In genomic region chr6:41428402-41428994, GRCh38 we compare ENCODE assay signal across 8 cellular contexts.
DNase-seq lines count a peak whose midpoint lies in the region; ATAC-seq and TF ChIP-seq lines count a peak whose summit lies in the region.

No MANE protein-coding gene starts in this region.

- H3K27ac Mint-ChIP-seq in type B pancreatic cell: no peak overlapping the region

- no peaks in the 10 kb centered on the region for H3K36me3 Mint-ChIP-seq in activated T-cell treated with anti-CD3 and anti-CD28 coated beads, Interleukin-2, amount 50 U/mL, for 4 hours (ENCODE audit: insufficient read depth)
- no peaks in the 10 kb centered on the region for H3K36me3 Mint-ChIP-seq in type B pancreatic cell

- intact Hi-C loops in body of pancreas (cut with DNase I): no loop called here

- H3K27ac ChIP-seq in body of pancreas: peak overlapping the region; percentile 76 to 94 (median 94)
- H3K27ac ChIP-seq in mesodermal cell (ENCODE audit: low read depth, low read length, severe bottlenecking): no peak overlapping the region

- no peak for TF ChIP-seq CTCF in body of pancreas (IDR thresholded peaks at IDR 0.05)
- TF ChIP-seq CTCF in type B pancreatic cell (conservative IDR thresholded peaks at IDR 0.05): no peak

- no peak for DNase-seq in activated T-cell treated with anti-CD3 and anti-CD28 coated beads, Interleukin-2, amount 50 U/mL, for 4 hours
- DNase-seq in activated T-cell treated with anti-CD3 and anti-CD28 coated beads, Interleukin-2, amount 50 U/mL, for 48 hours: no peak
- no peak for DNase-seq in body of pancreas
- no peak for DNase-seq in type B pancreatic cell (ENCODE audit: extremely low spot score, unreplicated experiment)

- H3K4me3 Mint-ChIP-seq in activated T-cell treated with anti-CD3 and anti-CD28 coated beads, Interleukin-2, amount 50 U/mL, for 4 hours: peak overlapping the region; percentile 57
- peak overlapping the region; percentile 73 for H3K4me3 Mint-ChIP-seq in type B pancreatic cell

- peaks cover 16% of the 10 kb centered on the region for H3K4me1 Mint-ChIP-seq in activated T-cell treated with anti-CD3 and anti-CD28 coated beads, Interleukin-2, amount 50 U/mL, for 4 hours (ENCODE audit: low read depth)
- H3K4me1 Mint-ChIP-seq in type B pancreatic cell (ENCODE audit: unreplicated experiment): peaks cover 21% of the 10 kb centered on the region

- H3K36me3 ChIP-seq in body of pancreas (replicated peaks in 1 of 2; ENCODE audit: insufficient read depth in 1 of 2, low read depth in 2 of 2) (no peaks in the 10 kb centered on the region), mesodermal cell (ENCODE audit: control insufficient read depth, insufficient read depth, low read length) (no peaks in the 10 kb centered on the region)

- H3K4me3 ChIP-seq in body of pancreas: no peak overlapping the region
- H3K4me3 ChIP-seq in mesodermal cell (ENCODE audit: extremely low read depth, insufficient read depth, low read length, poor library complexity, severe bottlenecking): peak overlapping the region; percentile 21

- no peaks in the 10 kb centered on the region for H3K27me3 ChIP-seq in body of pancreas

- H3K27me3 Mint-ChIP-seq in activated T-cell treated with anti-CD3 and anti-CD28 coated beads, Interleukin-2, amount 50 U/mL, for 4 hours (ENCODE audit: low read depth): peaks cover 31% of the 10 kb centered on the region
- peaks cover 17% of the 10 kb centered on the region for H3K27me3 Mint-ChIP-seq in type B pancreatic cell

- TF ChIP-seq POLR2A in body of pancreas (IDR thresholded peaks at IDR 0.05): no peak

- ATAC-seq in activated T-cell treated with anti-CD3 and anti-CD28 coated beads, Interleukin-2, amount 50 U/mL, for 4 hours: no peak
- no peak for ATAC-seq in body of pancreas
- ATAC-seq in GM18519 (IDR thresholded peaks at IDR 0.05; ENCODE audit: low FRiP score, unreplicated experiment): no peak
- ATAC-seq in GM19467 (IDR thresholded peaks at IDR 0.05; ENCODE audit: unreplicated experiment): no peak
- ATAC-seq in GM18868 (IDR thresholded peaks at IDR 0.05; ENCODE audit: unreplicated experiment): no peak

- H3K4me1 ChIP-seq in body of pancreas: peaks cover 22% of the 10 kb centered on the region
- peaks cover 35% of the 10 kb centered on the region for H3K4me1 ChIP-seq in mesodermal cell (ENCODE audit: control insufficient read depth, insufficient read depth, low read length, poor library complexity, severe bottlenecking)

- 1 to 2% methylated on average over 13 to 28 of the region's 28 CpGs for WGBS in body of pancreas, 2 donors
- 7 to 16% methylated on average over 7 to 11 of the region's 28 CpGs for WGBS in mesodermal cell (ENCODE audit: insufficient coverage in 2 of 2), 2 experiments

- H3K9me3 ChIP-seq in body of pancreas (no peaks in the 10 kb centered on the region), mesodermal cell (ENCODE audit: control insufficient read depth, low read length) (no peaks in the 10 kb centered on the region)

- no peaks in the 10 kb centered on the region for H3K9me3 Mint-ChIP-seq in activated T-cell treated with anti-CD3 and anti-CD28 coated beads, Interleukin-2, amount 50 U/mL, for 4 hours
- H3K9me3 Mint-ChIP-seq in type B pancreatic cell: no peaks in the 10 kb centered on the region
